ENCODE assay signal across 8 cellular contexts in the genomic region with DNA sequence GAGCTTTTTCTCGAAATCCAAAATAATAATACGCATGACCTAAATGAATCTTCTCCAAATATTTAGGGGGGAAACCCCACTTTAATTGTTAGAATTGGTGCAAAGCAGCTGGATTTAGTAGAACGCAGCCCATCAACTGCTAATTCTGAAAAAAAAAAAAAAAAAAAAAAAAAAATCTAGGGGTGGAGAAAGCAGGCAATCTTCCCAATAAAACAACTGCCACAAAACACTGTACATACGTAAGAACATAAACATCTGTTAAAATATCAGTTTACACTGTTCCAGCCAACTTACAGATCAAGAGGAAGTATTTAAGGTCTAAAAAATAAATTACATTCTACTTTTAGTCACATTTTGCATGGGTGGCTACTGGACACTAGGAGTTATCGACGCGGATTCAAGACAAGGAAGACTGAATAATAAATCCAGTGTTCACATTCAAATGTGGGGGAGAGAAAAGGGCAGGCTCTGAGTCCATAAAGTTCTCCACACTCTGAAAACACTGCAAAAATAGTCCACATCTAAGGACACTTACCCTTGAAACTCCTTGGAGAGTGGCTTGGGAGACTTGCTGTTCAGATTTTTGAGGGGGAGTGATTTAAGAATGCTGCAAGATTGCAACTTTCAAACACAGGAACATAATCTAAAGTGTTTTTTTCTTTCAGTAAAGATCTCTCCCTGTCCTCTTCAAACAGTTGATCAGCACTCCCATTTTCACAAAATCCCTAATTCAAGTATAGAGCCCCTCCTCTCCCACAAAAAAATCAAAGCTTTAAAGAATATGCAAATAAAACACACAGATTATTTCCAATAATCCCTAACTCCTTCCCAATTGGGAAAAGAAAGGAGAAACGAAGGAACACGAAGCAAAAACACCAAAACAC. TPM values are rescaled to one million over a fixed set of nuclear protein-coding genes. Genes with fewer than 3 reads are reported as not detected.
DNase-seq lines count a peak whose midpoint lies in the region; ATAC-seq and TF ChIP-seq lines count a peak whose summit lies in the region.

No MANE protein-coding gene starts in this region.

- no peak for ATAC-seq in effector memory CD8-positive, alpha-beta T cell (replicated peaks)
- ATAC-seq in naive thymus-derived CD8-positive, alpha-beta T cell: no peak
- ATAC-seq in HG02763 (IDR thresholded peaks at IDR 0.05; ENCODE audit: unreplicated experiment) (no peak), esophagus mucosa (no peak)

- H3K4me2 ChIP-seq in OCI-LY7 (ENCODE audit: low read length): peak overlapping the region; percentile 97

- peak; percentile 25 for DNase-seq in NCI-H748 (lab: John Stamatoyannopoulos, UW; ENCODE audit: unreplicated experiment)
- no peak for DNase-seq in NCI-H748 treated with DMSO at 0.1 percent for 48 hours (lab: John Stamatoyannopoulos, UW)
- peak; percentile 5 for DNase-seq in OCI-LY7 (ENCODE audit: low spot score)
- DNase-seq in effector memory CD8-positive, alpha-beta T cell: no peak
- DNase-seq in naive thymus-derived CD8-positive, alpha-beta T cell: no peak
- DNase-seq in effector CD8-positive, alpha-beta T cell (lab: John Stamatoyannopoulos, UW): no peak

- peaks cover 15% of the 10 kb centered on the region for H3K4me1 ChIP-seq in OCI-LY7 (ENCODE audit: insufficient read depth, low read length, poor library complexity, severe bottlenecking)

- peak overlapping the region; percentile 88 to 96 for H3K4me3 Mint-ChIP-seq in effector memory CD8-positive, alpha-beta T cell
- H3K4me3 Mint-ChIP-seq in naive thymus-derived CD8-positive, alpha-beta T cell: peak overlapping the region; percentile 93 to 100 (median 98)

- peak overlapping the region; percentile 69 for H3K27ac ChIP-seq in OCI-LY7 (ENCODE audit: low read depth, low read length, poor library complexity, severe bottlenecking)

- H3K9me2 ChIP-seq in OCI-LY7 (ENCODE audit: insufficient read depth, low read length): no peaks in the 10 kb centered on the region

- peaks cover 15% of the 10 kb centered on the region; the same call in 1 of the 2 replicates for H4K20me1 ChIP-seq in OCI-LY7 (ENCODE audit: insufficient read depth, low read length)

- peak overlapping the region; percentile 93 for H3K4me3 ChIP-seq in OCI-LY7 (ENCODE audit: low read depth, low read length, poor library complexity, severe bottlenecking)

- H2AFZ ChIP-seq in OCI-LY7 (ENCODE audit: low read length): no peak overlapping the region; the same call in 1 of the 2 replicates

- H3K27me3 Mint-ChIP-seq in effector memory CD8-positive, alpha-beta T cell: no peaks in the 10 kb centered on the region
- no peaks in the 10 kb centered on the region for H3K27me3 Mint-ChIP-seq in naive thymus-derived CD8-positive, alpha-beta T cell

- peaks cover 69% of the 10 kb centered on the region for H3K79me2 ChIP-seq in OCI-LY7 (ENCODE audit: insufficient read depth, low read depth, low read length)

- POLR2A ChIA-PET in OCI-LY7 (lab: Charles Lee): interaction anchor here (0.6 kb wide), 2 partner anchors 66 to 560 kb away, joined by 4 to 6 read pairs; partner anchors contain the start of gene RNFT1
- POLR2A ChIA-PET in naive thymus-derived CD8-positive, alpha-beta T cell (lab: Charles Lee): interaction anchor here (0.6 to 1.0 kb wide), 4 partner anchors 11 to 76 kb away, joined by 3 to 7 read pairs (median 4); no protein-coding TSS in a partner anchor

- TF ChIP-seq CTCF in OCI-LY7 (conservative IDR thresholded peaks at IDR 0.05; ENCODE audit: low read length): no peak

- CTCF ChIA-PET in OCI-LY7 (lab: Charles Lee; ENCODE audit: unreplicated experiment): no interaction called here

- H3K4me1 Mint-ChIP-seq in effector memory CD8-positive, alpha-beta T cell (ENCODE audit: low read depth in 2 of 2): peaks cover 28 to 52% of the 10 kb centered on the region in 2 donors
- H3K4me1 Mint-ChIP-seq in naive thymus-derived CD8-positive, alpha-beta T cell: peaks cover 15 to 61% (median 55%) of the 10 kb centered on the region in 4 donors

- H3K9me3 Mint-ChIP-seq in effector memory CD8-positive, alpha-beta T cell: no peaks in the 10 kb centered on the region
- no peaks in the 10 kb centered on the region for H3K9me3 Mint-ChIP-seq in naive thymus-derived CD8-positive, alpha-beta T cell

- H3K9me3 ChIP-seq in OCI-LY7 (ENCODE audit: low read length): 0 out of 2 replicates have a peak, but pooled peaks cover 6% of the 10 kb centered on the region

- H3K36me3 ChIP-seq in OCI-LY7 (ENCODE audit: insufficient read depth, low read length): peaks cover 32% of the 10 kb centered on the region

- BruUV-seq in OCI-LY7 (replicated peaks; lab: Mats Ljungman, UMichigan): TSS peak; percentile 66

- H3K27ac Mint-ChIP-seq in effector memory CD8-positive, alpha-beta T cell: peak overlapping the region; percentile 99
- peak overlapping the region; percentile 93 to 100 (median 99) for H3K27ac Mint-ChIP-seq in naive thymus-derived CD8-positive, alpha-beta T cell

- H3K36me3 Mint-ChIP-seq in effector memory CD8-positive, alpha-beta T cell (ENCODE audit: insufficient read depth): peaks cover 20% of the 10 kb centered on the region
- peaks cover 0 to 11% (median 3%) of the 10 kb centered on the region in 3 donors for H3K36me3 Mint-ChIP-seq in naive thymus-derived CD8-positive, alpha-beta T cell

- intact Hi-C loops in OCI-LY7 (cut with micrococcal nuclease; ENCODE audit: unreplicated experiment): no loop called here

RNA-seq across cellular contexts. Expression of gene APPBP2, which starts 1.3 kb away (rescaled TPM):
- 8.1 and 11.8 TPM in 2 replicates for total RNA-seq in OCI-LY7 (2014; rRNA removed; shearing (Covaris generic))
- total RNA-seq in OCI-LY7 (2022) (23.2 and 28.1 TPM in 2 replicates), esophagus mucosa (23.2 TPM)
- 10 to 100 TPM; 50.2 to 53.1 TPM for total RNA-seq in naive thymus-derived CD8-positive, alpha-beta T cell
- 10 to 100 TPM; 22.8 to 30.9 (median 28.5) TPM for polyA plus RNA-seq in naive thymus-derived CD8-positive, alpha-beta T cell

Comparison
In these comparisons a context has a peak if more than half of its experiments do, and no peak if none do; other contexts are left out.
1. DNase-seq: peak in NCI-H748 (single experiment) and OCI-LY7 (single experiment); none in NCI-H748 treated with DMSO at 0.1 percent for 48 hours (single experiment), effector memory CD8-positive, alpha-beta T cell (0 of 3), naive thymus-derived CD8-positive, alpha-beta T cell (0 of 10) and effector CD8-positive, alpha-beta T cell (single experiment).